ENCODE assay signal across 14 cellular contexts in genomic region chr5:5335708-5336211, GRCh38.
DNase-seq lines count a peak whose midpoint lies in the region; ATAC-seq and TF ChIP-seq lines count a peak whose summit lies in the region.
"Had no signal": no experiment of that assay in that cellular context is flagged by ENCODE, and none has a peak within 500 bp of the region (broad histone marks: within the 10 kb centered on the region; RNA-seq: fewer than 3 reads in every experiment).

No MANE protein-coding gene starts in this region.

- no peaks in the 10 kb centered on the region for H3K9me3 Mint-ChIP-seq in endodermal cell

- no peaks in the 10 kb centered on the region for H3K9me3 ChIP-seq in endodermal cell (ENCODE audit: control insufficient read depth, low read length)
- H3K9me3 ChIP-seq in mesodermal cell (ENCODE audit: control insufficient read depth, low read length), result peaks cover under 1% of the 10 kb centered on the region
- H3K9me3 ChIP-seq: neutrophil had no signal

- no peaks in the 10 kb centered on the region for H3K36me3 ChIP-seq in endodermal cell (ENCODE audit: control insufficient read depth, insufficient read depth, low read length)
- H3K36me3 ChIP-seq in mesodermal cell (ENCODE audit: control insufficient read depth, insufficient read depth, low read length), result no peaks in the 10 kb centered on the region
- H3K36me3 ChIP-seq: BLaER1 treated with 17β-estradiol and CSF1 and Interleukin-3, amounts not matched to agents 10 nM and 100 nM; neutrophil had no signal

- no peak overlapping the region for H3K9ac ChIP-seq in endodermal cell (ENCODE audit: extremely low read depth, low read length, poor library complexity, severe bottlenecking)
- H3K9ac ChIP-seq: BLaER1 treated with 17β-estradiol and CSF1 and Interleukin-3, amounts not matched to agents 10 nM and 100 nM had no signal

- no peak overlapping the region for H3K27ac Mint-ChIP-seq in endodermal cell

- H3K4me1 ChIP-seq in endodermal cell (ENCODE audit: control insufficient read depth, insufficient read depth, low read length), result no peaks in the 10 kb centered on the region
- peaks cover 32% of the 10 kb centered on the region for H3K4me1 ChIP-seq in mesodermal cell (ENCODE audit: control insufficient read depth, insufficient read depth, low read length, poor library complexity, severe bottlenecking)

- H3K4me3 ChIP-seq in AG10803 (ENCODE audit: low read length), result no peak overlapping the region
- H3K4me3 ChIP-seq in endodermal cell (ENCODE audit: low read length), result no peak overlapping the region
- H3K4me3 ChIP-seq in mesodermal cell (ENCODE audit: extremely low read depth, insufficient read depth, low read length, poor library complexity, severe bottlenecking), result no peak overlapping the region
- H3K4me3 ChIP-seq: BLaER1 treated with 17β-estradiol and CSF1 and Interleukin-3, amounts not matched to agents 10 nM and 100 nM had no signal

- H3K4me1 Mint-ChIP-seq in endodermal cell, result peaks cover 20% of the 10 kb centered on the region

- H3K27ac ChIP-seq in endodermal cell (ENCODE audit: low read depth, low read length), result no peak overlapping the region
- peak overlapping the region; percentile 77 for H3K27ac ChIP-seq in mesodermal cell (ENCODE audit: low read depth, low read length, severe bottlenecking)
- H3K27ac ChIP-seq: BLaER1 treated with 17β-estradiol and CSF1 and Interleukin-3, amounts not matched to agents 10 nM and 100 nM; neutrophil had no signal

- no peaks in the 10 kb centered on the region for H3K27me3 ChIP-seq in endodermal cell (ENCODE audit: control insufficient read depth, insufficient read depth, low read length, poor library complexity, severe bottlenecking)
- H3K27me3 ChIP-seq: BLaER1 treated with 17β-estradiol and CSF1 and Interleukin-3, amounts not matched to agents 10 nM and 100 nM; neutrophil had no signal

- ATAC-seq in GM19395 (IDR thresholded peaks at IDR 0.05; ENCODE audit: unreplicated experiment), result no peak

- no peak for TF ChIP-seq CTCF in AG10803 (conservative IDR thresholded peaks at IDR 0.05; ENCODE audit: low read length)
- no peak for TF ChIP-seq CTCF in endodermal cell (conservative IDR thresholded peaks at IDR 0.05)

- H3K27me3 Mint-ChIP-seq in endodermal cell (ENCODE audit: insufficient read depth), result peaks cover 5% of the 10 kb centered on the region

- H3K4me3 Mint-ChIP-seq in endodermal cell, result no peak overlapping the region

- 74 to 79% methylated on average over 4 of the region's 4 CpGs for whole genome bisulfite sequencing in endodermal cell (ENCODE audit: insufficient coverage in 1 of 2, insufficient read length in 1 of 2), 2 experiments
- 67 to 72% methylated on average over 4 of the region's 4 CpGs for WGBS in mesodermal cell (ENCODE audit: insufficient coverage in 2 of 2), 2 experiments

- DNase-seq in AG10803 (ENCODE audit: low read depth) (peak; percentile 54), NCI-H82 (lab: John Stamatoyannopoulos, UW) (peak; percentile 62), endodermal cell (peak; percentile 38), NCI-H748 (lab: John Stamatoyannopoulos, UW; ENCODE audit: unreplicated experiment) (no peak), NCI-H774 (lab: John Stamatoyannopoulos, UW) (no peak)
- no peak for DNase-seq in activated T-cell treated with anti-CD3 and anti-CD28 coated beads, Interleukin-2, amount 50 U/mL, for 48 hours
- DNase-seq: activated CD4-positive, CD25-positive, alpha-beta regulatory T cell; activated effector memory CD4-positive, alpha-beta T cell treated with anti-CD3 and anti-CD28 coated beads, Interleukin-2, amount 50 U/mL, for 16 hours; effector CD8-positive, alpha-beta T cell; NCI-H187 treated with DMSO at 0.1 percent for 48 hours had no signal

- no peaks in the 10 kb centered on the region for H3K36me3 Mint-ChIP-seq in endodermal cell (ENCODE audit: low read depth)

Comparison
In these comparisons a context has a peak if more than half of its experiments do, and no peak if none do; other contexts are left out.
1. DNase-seq: peak in AG10803 (single experiment), NCI-H82 (single experiment) and endodermal cell (single experiment); none in NCI-H748 (single experiment), NCI-H774 (single experiment) and activated T-cell treated with anti-CD3 and anti-CD28 coated beads, Interleukin-2, amount 50 U/mL, for 48 hours (0 of 2).